Comparison of ENCODE assay signal across 17 cellular contexts in the genomic region with DNA sequence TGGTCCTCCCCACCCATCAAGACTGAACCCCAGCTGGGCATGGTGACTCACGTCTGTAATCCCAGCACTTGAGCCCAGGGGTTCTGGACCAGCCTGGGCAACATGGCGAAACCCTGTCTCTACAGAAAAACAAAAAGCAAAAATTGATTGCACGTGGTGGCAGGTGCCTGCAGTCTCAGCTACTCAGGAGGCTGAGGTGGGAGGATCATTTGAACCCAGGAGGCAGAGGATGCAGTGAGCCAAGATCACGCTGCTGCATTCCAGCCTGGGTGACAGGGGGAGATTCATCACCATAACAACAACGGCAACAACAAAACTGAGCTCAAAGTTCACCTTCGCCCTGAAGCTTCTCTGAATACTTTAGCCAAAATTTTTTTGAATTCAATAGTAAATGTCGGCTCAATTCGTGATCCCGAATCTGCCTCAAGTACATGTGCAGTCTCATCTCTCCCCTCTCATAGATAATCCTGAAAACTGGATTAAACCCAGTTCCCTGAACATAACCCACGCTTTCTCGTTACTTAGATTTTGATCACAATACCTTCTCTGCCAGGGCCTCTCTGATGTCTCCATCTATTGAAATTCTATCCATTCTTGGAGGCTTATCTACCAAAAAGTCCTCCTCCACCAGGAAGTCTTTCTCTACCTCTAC. TPM values are rescaled to one million over a fixed set of nuclear protein-coding genes. Genes with fewer than 3 reads are reported as not detected.
DNase-seq lines count a peak whose midpoint lies in the region; ATAC-seq and TF ChIP-seq lines count a peak whose summit lies in the region.
"Had no signal": no experiment of that assay in that cellular context is flagged by ENCODE, and none has a peak within 500 bp of the region (broad histone marks: within the 10 kb centered on the region; RNA-seq: fewer than 3 reads in every experiment).

No MANE protein-coding gene starts in this region.

- no peaks in the 10 kb centered on the region for H3K79me2 ChIP-seq in neural progenitor cell (ENCODE audit: low read depth)

- no peaks in the 10 kb centered on the region for H3K36me3 ChIP-seq in MG63
- no peaks in the 10 kb centered on the region for H3K36me3 ChIP-seq in neural progenitor cell

- ATAC-seq in GM21723 (IDR thresholded peaks at IDR 0.05; ENCODE audit: unreplicated experiment), result no peak
- ATAC-seq: GM12878, HCT116 had no signal

- H3K4me3 ChIP-seq in MG63 (no peak overlapping the region), neural progenitor cell (no peak overlapping the region)
- H3K4me3 ChIP-seq: GM12878 had no signal

- no peaks in the 10 kb centered on the region for H3K36me3 Mint-ChIP-seq in neural progenitor cell
- H3K36me3 Mint-ChIP-seq: IgD-negative memory B cell had no signal

- peak overlapping the region; percentile 62 for H3K27ac Mint-ChIP-seq in neural progenitor cell
- H3K27ac Mint-ChIP-seq: B cell; CD4-positive, alpha-beta T cell had no signal

- no peak overlapping the region for H3K4me2 ChIP-seq in neural progenitor cell
- H3K4me2 ChIP-seq: KMS-11 had no signal

- no peak for TF ChIP-seq CTCF in neural progenitor cell (IDR thresholded peaks at IDR 0.05)

- H3K4me1 ChIP-seq in neural progenitor cell, result no peaks in the 10 kb centered on the region

- no peak overlapping the region for H3K27ac ChIP-seq in neural progenitor cell
- H3K27ac ChIP-seq: KMS-11 had no signal

- H4K20me1 ChIP-seq in neural progenitor cell (ENCODE audit: low read depth), result no peaks in the 10 kb centered on the region

- no peak overlapping the region for H2AFZ ChIP-seq in neural progenitor cell (replicated peaks)

- peaks cover 7% of the 10 kb centered on the region for H3K4me1 Mint-ChIP-seq in neural progenitor cell
- H3K4me1 Mint-ChIP-seq: B cell, IgD-negative memory B cell had no signal

- H3K27me3 ChIP-seq in MG63 (peaks cover 10% of the 10 kb centered on the region), neural progenitor cell (no peaks in the 10 kb centered on the region)

- no peaks in the 10 kb centered on the region for H3K27me3 Mint-ChIP-seq in neural progenitor cell (ENCODE audit: insufficient read depth, low read depth)

- H3K9ac ChIP-seq in neural progenitor cell, result no peak overlapping the region
- H3K9ac ChIP-seq: KMS-11 had no signal

- peak overlapping the region; percentile 1 for H3K4me3 Mint-ChIP-seq in neural progenitor cell
- H3K4me3 Mint-ChIP-seq: B cell; CD4-positive, alpha-beta T cell; IgD-negative memory B cell had no signal

- no peaks in the 10 kb centered on the region for H3K9me3 ChIP-seq in MG63
- H3K9me3 ChIP-seq in neural progenitor cell (ENCODE audit: low read depth), result no peaks in the 10 kb centered on the region

- H3F3A ChIP-seq in neural progenitor cell (ENCODE audit: low read depth), result no peaks in the 10 kb centered on the region

- no peaks in the 10 kb centered on the region for H3K9me3 Mint-ChIP-seq in neural progenitor cell
- H3K9me3 Mint-ChIP-seq: CD4-positive, alpha-beta T cell had no signal

- DNase-seq in ELF-1 (ENCODE audit: low read depth, low spot score), result peak; percentile 37
- peak; percentile 4 for DNase-seq in MG63
- peak; percentile 49 for DNase-seq in islet precursor cell
- no peak for DNase-seq in neural progenitor cell (ENCODE audit: low spot score)
- DNase-seq in activated CD8-positive, alpha-beta memory T cell treated with anti-CD3 and anti-CD28 coated beads, Interleukin-2, amount 50 U/mL, for 4 hours, result no peak
- DNase-seq in activated T-cell treated with anti-CD3 and anti-CD28 coated beads for 4 hours, result no peak
- DNase-seq: ACHN; C1 segment of cervical spinal cord; Calu3; CD4-positive, alpha-beta T cell; DMS 273 treated with DMSO at 0.1 percent for 48 hours had no signal

RNA-seq across cellular contexts. Expression of a gene that starts 13.5 kb away (rescaled TPM):
- total RNA-seq in MG63 (2014; rRNA removed; shearing (Covaris generic); ENCODE audit: low replicate concordance), result 24.3 and 36.7 TPM in 2 replicates
- total RNA-seq in neural progenitor cell (ENCODE audit: low replicate concordance), result 160 and 213 TPM in 2 replicates

Comparison
In these comparisons a context has a peak if more than half of its experiments do, and no peak if none do; other contexts are left out.
1. DNase-seq: peak in ELF-1 (single experiment), MG63 (single experiment) and islet precursor cell (single experiment); none in neural progenitor cell (single experiment), activated CD8-positive, alpha-beta memory T cell treated with anti-CD3 and anti-CD28 coated beads, Interleukin-2, amount 50 U/mL, for 4 hours (single experiment) and activated T-cell treated with anti-CD3 and anti-CD28 coated beads for 4 hours (single experiment).